In the genomic region with DNA sequence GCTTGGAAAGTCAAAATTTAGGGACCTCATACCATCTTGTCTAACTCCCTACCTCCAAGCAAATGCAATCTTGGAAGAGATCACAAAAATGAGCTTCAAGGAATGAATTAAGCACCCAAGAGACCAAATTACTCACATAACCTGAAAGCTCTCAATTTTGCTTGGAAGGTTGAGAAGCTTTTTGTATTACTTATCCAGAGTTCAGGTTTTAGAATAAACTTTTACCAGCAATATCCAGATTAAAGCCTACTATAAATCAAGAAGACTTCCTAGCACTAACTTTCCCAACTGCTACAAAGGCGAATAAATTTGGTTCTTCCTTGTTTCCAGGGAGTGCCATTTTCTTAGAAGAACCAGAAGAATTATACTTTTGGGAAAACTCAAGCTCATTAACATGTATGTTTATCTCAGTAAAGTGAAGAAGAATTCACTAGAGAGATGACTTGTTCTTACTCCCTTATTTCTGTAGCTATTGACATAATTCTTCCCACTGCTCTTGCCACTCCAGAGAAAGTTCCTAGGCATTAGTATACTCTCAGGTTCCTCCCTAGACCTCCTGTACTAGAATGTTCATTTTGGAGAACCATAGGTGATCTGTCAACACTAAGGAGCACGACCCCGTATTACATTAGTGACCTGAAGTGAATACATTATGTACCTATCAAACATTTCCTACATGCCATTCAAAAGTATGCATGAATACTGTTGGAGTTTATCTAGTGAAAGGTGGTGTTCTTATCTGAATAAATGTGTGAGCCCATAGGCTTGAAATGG, we compare ENCODE assay signal across 10 cellular contexts. TPM values are rescaled to one million over a fixed set of nuclear protein-coding genes. Genes with fewer than 3 reads are reported as not detected.
DNase-seq lines count a peak whose midpoint lies in the region; ATAC-seq and TF ChIP-seq lines count a peak whose summit lies in the region.
"Had no signal": no experiment of that assay in that cellular context is flagged by ENCODE, and none has a peak within 500 bp of the region (broad histone marks: within the 10 kb centered on the region; RNA-seq: fewer than 3 reads in every experiment).

No MANE protein-coding gene starts in this region.

- CTCF ChIA-PET in CD8-positive, alpha-beta T cell (lab: Charles Lee): interaction anchor here (0.5 to 1.2 kb wide), 3 partner anchors 23 to 229 kb away, joined by 3 read pairs; no protein-coding TSS in a partner anchor

- no peaks in the 10 kb centered on the region for H3K27me3 ChIP-seq in CD8-positive, alpha-beta T cell (ENCODE audit: insufficient read depth, low read length)
- no peaks in the 10 kb centered on the region for H3K27me3 ChIP-seq in OCI-LY3 (ENCODE audit: low read depth, low read length)
- no peaks in the 10 kb centered on the region for H3K27me3 ChIP-seq in endocrine pancreas (ENCODE audit: control insufficient read depth, insufficient read depth, low read length)

- H3K27me3 Mint-ChIP-seq in CD8-positive, alpha-beta T cell (ENCODE audit: low read depth): no peaks in the 10 kb centered on the region
- H3K27me3 Mint-ChIP-seq in osteocyte (ENCODE audit: unreplicated experiment): no peaks in the 10 kb centered on the region

- peaks cover 42% of the 10 kb centered on the region for H3K36me3 Mint-ChIP-seq in CD8-positive, alpha-beta T cell
- H3K36me3 Mint-ChIP-seq in osteocyte (ENCODE audit: unreplicated experiment): peaks cover 18% of the 10 kb centered on the region

- no peaks in the 10 kb centered on the region for H3K9me3 ChIP-seq in CD8-positive, alpha-beta T cell (ENCODE audit: low read length)
- no peaks in the 10 kb centered on the region for H3K9me3 ChIP-seq in OCI-LY3 (ENCODE audit: insufficient read depth, low read length)
- H3K9me3 ChIP-seq in endocrine pancreas (ENCODE audit: control insufficient read depth, low read length): no peaks in the 10 kb centered on the region

- peaks cover 82% of the 10 kb centered on the region for H3K79me2 ChIP-seq in OCI-LY3 (ENCODE audit: low read length)

- ATAC-seq in CD8-positive, alpha-beta T cell: no peak

- no peak overlapping the region for H2AFZ ChIP-seq in OCI-LY3 (ENCODE audit: low read depth, low read length)

- peaks cover 7% of the 10 kb centered on the region for H3K36me3 ChIP-seq in CD8-positive, alpha-beta T cell (ENCODE audit: insufficient read depth, low read length)
- H3K36me3 ChIP-seq in OCI-LY3 (replicated peaks; ENCODE audit: low read depth, low read length) (peaks cover 41% of the 10 kb centered on the region), endocrine pancreas (ENCODE audit: control insufficient read depth, insufficient read depth, low read length) (peaks cover 2% of the 10 kb centered on the region)

- no peak overlapping the region for H3K4me3 ChIP-seq in CD8-positive, alpha-beta T cell (ENCODE audit: low read depth, low read length)
- H3K4me3 ChIP-seq in OCI-LY3 (ENCODE audit: low read length): peak overlapping the region; percentile 96
- peak overlapping the region; percentile 98 for H3K4me3 ChIP-seq in endocrine pancreas (ENCODE audit: control insufficient read depth, insufficient read depth, low read length)

- peak overlapping the region; percentile 92 for H3K4me3 Mint-ChIP-seq in CD8-positive, alpha-beta T cell
- H3K4me3 Mint-ChIP-seq in osteocyte (ENCODE audit: unreplicated experiment): peak overlapping the region; percentile 90

- in situ Hi-C loops in KBM-7 (cut with MboI; ENCODE audit: low pct_unique_long_range_greater_than_20kb, low sequenced_read_pairs): no loop called here

- no peak overlapping the region for H3K9ac ChIP-seq in OCI-LY3 (ENCODE audit: low read length)
- no peak overlapping the region for H3K9ac ChIP-seq in endocrine pancreas (ENCODE audit: control insufficient read depth, insufficient read depth, low read length)

- no peak for DNase-seq in CD8-positive, alpha-beta T cell
- DNase-seq in osteocyte (ENCODE audit: extremely low spot score, unreplicated experiment) (no peak), KBM-7 (no peak), NCI-H748 treated with DMSO at 0.1 percent for 48 hours (lab: John Stamatoyannopoulos, UW) (no peak), HPDE6-E6E7 (ENCODE audit: extremely low spot score) (no peak)
- DNase-seq in activated effector memory CD4-positive, alpha-beta T cell treated with Interleukin-2 at 50 U/mL for 16 hours: no peak
- DNase-seq: amniotic stem cell, NCI-H1092 treated with DMSO at 0.1 percent for 48 hours had no signal

- POLR2A ChIA-PET in CD8-positive, alpha-beta T cell (lab: Charles Lee): interaction anchor here (1.1 kb wide), 1 partner anchor 10 kb away, joined by 3 read pairs; no protein-coding TSS in a partner anchor

- H3K4me2 ChIP-seq in OCI-LY3 (ENCODE audit: low read length): peak overlapping the region; percentile 86

- peaks cover 69% of the 10 kb centered on the region for H4K20me1 ChIP-seq in OCI-LY3 (ENCODE audit: insufficient read depth, low read length)

- no peaks in the 10 kb centered on the region for H3K9me3 Mint-ChIP-seq in CD8-positive, alpha-beta T cell
- no peaks in the 10 kb centered on the region for H3K9me3 Mint-ChIP-seq in osteocyte (ENCODE audit: unreplicated experiment)

- H3K27ac ChIP-seq in CD8-positive, alpha-beta T cell (ENCODE audit: low read depth, low read length): no peak overlapping the region
- H3K27ac ChIP-seq in OCI-LY3 (ENCODE audit: low read length): no peak overlapping the region

- H3K4me1 Mint-ChIP-seq in CD8-positive, alpha-beta T cell (ENCODE audit: low read depth): peaks cover 76% of the 10 kb centered on the region
- H3K4me1 Mint-ChIP-seq in osteocyte (ENCODE audit: unreplicated experiment): peaks cover 69% of the 10 kb centered on the region

- TF ChIP-seq CTCF in CD8-positive, alpha-beta T cell (IDR thresholded peaks at IDR 0.05): no peak
- TF ChIP-seq CTCF in OCI-LY3 (IDR thresholded peaks at IDR 0.05; ENCODE audit: low read depth, low read length): no peak
- TF ChIP-seq CTCF in osteocyte (IDR thresholded peaks at IDR 0.05): no peak

- peak overlapping the region; percentile 89 for H3K27ac Mint-ChIP-seq in CD8-positive, alpha-beta T cell
- peak overlapping the region; percentile 96 for H3K27ac Mint-ChIP-seq in osteocyte (ENCODE audit: unreplicated experiment)

- intact Hi-C loops in CD8-positive, alpha-beta T cell (cut with DNase I, micrococcal nuclease): no loop called here

- H3K4me1 ChIP-seq in CD8-positive, alpha-beta T cell (ENCODE audit: insufficient read depth, low read length): peaks cover 54% of the 10 kb centered on the region
- H3K4me1 ChIP-seq in OCI-LY3 (ENCODE audit: low read length): peaks cover 54% of the 10 kb centered on the region
- peaks cover 27% of the 10 kb centered on the region for H3K4me1 ChIP-seq in endocrine pancreas (ENCODE audit: control insufficient read depth, insufficient read depth, low read length)

RNA-seq across cellular contexts. Expression of a gene that starts 3.2 kb away (rescaled TPM):
- 100 to 1,000 TPM; 185 to 201 TPM for total RNA-seq in CD8-positive, alpha-beta T cell
- 594 TPM in 2 replicates for total RNA-seq in osteocyte

RNA-seq across cellular contexts. Expression of a gene that starts 18.0 kb away (rescaled TPM):
- under 1 TPM in 1 of 2 experiments, not detected in 1; 0.39 TPM for total RNA-seq in CD8-positive, alpha-beta T cell
- 0.37 and 0.56 TPM in 2 replicates for total RNA-seq in osteocyte
